8 cellular contexts compared by ENCODE assay signal in genomic region chr16:65121870-65122723, GRCh38. TPM values are rescaled to one million over a fixed set of nuclear protein-coding genes. Genes with fewer than 3 reads are reported as not detected.
A peak's percentile ranks its signal among the peaks of the same experiment; 100 is the strongest.
DNase-seq lines count a peak whose midpoint lies in the region; ATAC-seq and TF ChIP-seq lines count a peak whose summit lies in the region.

A gene with protein sequence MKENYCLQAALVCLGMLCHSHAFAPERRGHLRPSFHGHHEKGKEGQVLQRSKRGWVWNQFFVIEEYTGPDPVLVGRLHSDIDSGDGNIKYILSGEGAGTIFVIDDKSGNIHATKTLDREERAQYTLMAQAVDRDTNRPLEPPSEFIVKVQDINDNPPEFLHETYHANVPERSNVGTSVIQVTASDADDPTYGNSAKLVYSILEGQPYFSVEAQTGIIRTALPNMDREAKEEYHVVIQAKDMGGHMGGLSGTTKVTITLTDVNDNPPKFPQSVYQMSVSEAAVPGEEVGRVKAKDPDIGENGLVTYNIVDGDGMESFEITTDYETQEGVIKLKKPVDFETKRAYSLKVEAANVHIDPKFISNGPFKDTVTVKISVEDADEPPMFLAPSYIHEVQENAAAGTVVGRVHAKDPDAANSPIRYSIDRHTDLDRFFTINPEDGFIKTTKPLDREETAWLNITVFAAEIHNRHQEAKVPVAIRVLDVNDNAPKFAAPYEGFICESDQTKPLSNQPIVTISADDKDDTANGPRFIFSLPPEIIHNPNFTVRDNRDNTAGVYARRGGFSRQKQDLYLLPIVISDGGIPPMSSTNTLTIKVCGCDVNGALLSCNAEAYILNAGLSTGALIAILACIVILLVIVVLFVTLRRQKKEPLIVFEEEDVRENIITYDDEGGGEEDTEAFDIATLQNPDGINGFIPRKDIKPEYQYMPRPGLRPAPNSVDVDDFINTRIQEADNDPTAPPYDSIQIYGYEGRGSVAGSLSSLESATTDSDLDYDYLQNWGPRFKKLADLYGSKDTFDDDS (minus strand): TSS chr16:65122063. CDS start chr16:65004869, 117,194 bp downstream.

- H3K4me3 Mint-ChIP-seq in endodermal cell, result peak within 1 kb of the TSS; percentile 62

- peak within 1 kb of the TSS; percentile 15 for H3K9ac ChIP-seq in endodermal cell (ENCODE audit: extremely low read depth, low read length, poor library complexity, severe bottlenecking)

- TF ChIP-seq CTCF in endodermal cell (conservative IDR thresholded peaks at IDR 0.05) (peak; percentile 39), lower lobe of right lung (IDR thresholded peaks at IDR 0.05) (peak; percentile 5), thyroid gland (IDR thresholded peaks at IDR 0.05) (no peak)

- H3K36me3 ChIP-seq in endodermal cell (ENCODE audit: control insufficient read depth, insufficient read depth, low read length) (no peaks in the 10 kb centered on the region), lower lobe of right lung (no peaks in the 10 kb centered on the region), thyroid gland (no peaks in the 10 kb centered on the region)

- H3K4me1 ChIP-seq in endodermal cell (ENCODE audit: control insufficient read depth, insufficient read depth, low read length) (no peaks in the 10 kb centered on the region), lower lobe of right lung (peaks cover 9% of the 10 kb centered on the region), thyroid gland (peaks cover 0 to 6% of the 10 kb centered on the region in 2 donors)

- H3K27me3 ChIP-seq in endodermal cell (ENCODE audit: control insufficient read depth, insufficient read depth, low read length, poor library complexity, severe bottlenecking) (peaks cover 71% of the 10 kb centered on the region), lower lobe of right lung (ENCODE audit: low read depth) (peaks cover 42% of the 10 kb centered on the region), thyroid gland (peaks cover 5% of the 10 kb centered on the region)

- peaks cover 18% of the 10 kb centered on the region for H3K4me1 Mint-ChIP-seq in endodermal cell

- H3K27me3 Mint-ChIP-seq in endodermal cell (ENCODE audit: insufficient read depth), result peaks cover 85% of the 10 kb centered on the region

- intact Hi-C loops in lower lobe of right lung (cut with DNase I), result no loop called here
- intact Hi-C loops in thyroid gland (cut with DNase I), result no loop called here

- H3K4me3 ChIP-seq in endodermal cell (ENCODE audit: low read length) (peak within 1 kb of the TSS; percentile 82), lower lobe of right lung (peak within 1 kb of the TSS; percentile 59), thyroid gland (replicated peaks in 1 of 3) (peak within 1 kb of the TSS in 1 of 3 donors; percentile 26)

- ATAC-seq in lower lobe of right lung (peak; percentile 65 to 68), GM21786 (IDR thresholded peaks at IDR 0.05; ENCODE audit: unreplicated experiment) (no peak)

- H3K9me3 ChIP-seq in endodermal cell (ENCODE audit: control insufficient read depth, low read length) (no peaks in the 10 kb centered on the region), lower lobe of right lung (no peaks in the 10 kb centered on the region), thyroid gland (no peaks in the 10 kb centered on the region)

- H3K27ac ChIP-seq in endodermal cell (ENCODE audit: low read depth, low read length), result peak within 1 kb of the TSS; percentile 27
- H3K27ac ChIP-seq in lower lobe of right lung, result peak within 1 kb of the TSS; percentile 77
- peak within 1 kb of the TSS; percentile 49 to 81 (median 65) for H3K27ac ChIP-seq in thyroid gland

- no peak for TF ChIP-seq POLR2A in thyroid gland (IDR thresholded peaks at IDR 0.05)

- DNase-seq in NCI-H69 (lab: John Stamatoyannopoulos, UW), result peak; percentile 26
- DNase-seq in endodermal cell, result peak; percentile 84
- peak; percentile 46 for DNase-seq in lower lobe of right lung
- no peak for DNase-seq in thyroid gland
- no peak for DNase-seq in activated CD4-positive, CD25-positive, alpha-beta regulatory T cell treated with anti-CD3 and anti-CD28 coated beads, Interleukin-2, amount 50 U/mL, for 72 hours
- no peak for DNase-seq in activated naive CD4-positive, alpha-beta T cell treated with Interleukin-2 at 50 U/mL for 16 hours
- DNase-seq in activated CD4-positive, alpha-beta T cell treated with anti-CD3 and anti-CD28 coated beads for 48 hours, result no peak

- no peaks in the 10 kb centered on the region for H3K9me3 Mint-ChIP-seq in endodermal cell

- H3K36me3 Mint-ChIP-seq in endodermal cell (ENCODE audit: low read depth), result no peaks in the 10 kb centered on the region

- 0% methylated on average over 4 to 46 of the region's 69 CpGs for WGBS in endodermal cell (ENCODE audit: insufficient coverage in 1 of 2, insufficient read length in 1 of 2), 2 experiments
- WGBS in thyroid gland, 2 donors, result 1 to 2% methylated on average over 39 to 44 of the region's 69 CpGs

- H3K27ac Mint-ChIP-seq in endodermal cell, result no peak within 1 kb of the TSS

RNA-seq across cellular contexts. Expression of the gene that starts here (rescaled TPM):
- total RNA-seq in endodermal cell (1 to 10 TPM in 1 of 2 donors, under 1 TPM in 1; 0.73 to 2.9 TPM), lower lobe of right lung (94.1 TPM), thyroid gland (10 to 100 TPM; 13.0 to 37.7 (median 27.8) TPM)
- polyA plus RNA-seq in endodermal cell (2013, experiment 1 of 2), result 75.8 TPM
- polyA plus RNA-seq in endodermal cell (2013, experiment 2 of 2), result 69.9 TPM

Comparison
In these comparisons a context has a peak if more than half of its experiments do, and no peak if none do; other contexts are left out.
1. DNase-seq: peak in NCI-H69 (single experiment), endodermal cell (single experiment) and lower lobe of right lung (single experiment); none in thyroid gland (0 of 2), activated CD4-positive, CD25-positive, alpha-beta regulatory T cell treated with anti-CD3 and anti-CD28 coated beads, Interleukin-2, amount 50 U/mL, for 72 hours (single experiment), activated naive CD4-positive, alpha-beta T cell treated with Interleukin-2 at 50 U/mL for 16 hours (single experiment) and activated CD4-positive, alpha-beta T cell treated with anti-CD3 and anti-CD28 coated beads for 48 hours (single experiment).
2. H3K27ac ChIP-seq: peak in every context shown above with its lines; median percentile 77 in lower lobe of right lung; 65 in thyroid gland; 27 in endodermal cell.
3. CTCF ChIP-seq: peak in endodermal cell (single experiment) and lower lobe of right lung (single experiment); none in thyroid gland (0 of 6).